Comparison of ENCODE assay signal across 14 cellular contexts in the genomic region with DNA sequence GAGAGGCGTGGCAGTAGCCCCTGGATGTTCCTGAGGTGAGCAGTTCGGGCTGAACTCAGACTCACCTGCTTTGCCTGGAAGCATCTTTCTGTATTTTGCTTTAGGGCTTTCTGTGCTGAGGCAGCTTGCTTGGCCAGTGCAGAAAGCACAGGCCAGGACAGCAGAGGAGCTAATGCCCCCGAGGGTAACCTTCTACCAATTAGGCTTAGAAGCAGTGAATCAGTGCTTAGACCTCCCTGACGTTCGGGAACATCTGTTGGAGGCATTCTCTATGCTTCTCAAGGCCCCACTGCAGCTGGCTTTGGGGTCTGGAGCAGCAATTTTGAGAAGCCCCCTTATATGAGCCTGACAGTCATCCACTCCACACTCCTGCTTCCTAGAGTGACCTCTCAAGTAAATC.
"Had no signal": no experiment of that assay in that cellular context is flagged by ENCODE, and none has a peak within 500 bp of the region (broad histone marks: within the 10 kb centered on the region; RNA-seq: fewer than 3 reads in every experiment).

No MANE protein-coding gene starts in this region.

- DNase-seq: activated effector memory CD4-positive, alpha-beta T cell treated with anti-CD3 and anti-CD28 coated beads, Interleukin-2, amount 50 U/mL, for 16 hours; effector memory CD4-positive, alpha-beta T cell; foreskin keratinocyte; glutamatergic neuron; kidney glomerular epithelial cell; left ventricle myocardium superior; mucosa of descending colon; ovary; sigmoid colon; stimulated activated CD4-positive, alpha-beta T cell treated with anti-CD3 and anti-CD28 coated beads, Interleukin-2, amount 100 ng/mL, for 24 hours; T-helper 9 cell; transverse colon had no signal

- H3K4me3 Mint-ChIP-seq: dendritic cell treated with granulocyte-macrophage colony-stimulating factor and Interleukin-4, amounts not matched to agents 40 ng/mL and 50 ng/mL, for 4 days had no signal

- H3K27ac Mint-ChIP-seq: dendritic cell treated with granulocyte-macrophage colony-stimulating factor and Interleukin-4, amounts not matched to agents 40 ng/mL and 50 ng/mL, for 4 days had no signal

- ATAC-seq: foreskin keratinocyte, left ventricle myocardium superior, mucosa of descending colon had no signal

- H3K9me3 Mint-ChIP-seq: memory B cell had no signal
